Comparison of ENCODE assay signal across 23 cellular contexts in the genomic region with DNA sequence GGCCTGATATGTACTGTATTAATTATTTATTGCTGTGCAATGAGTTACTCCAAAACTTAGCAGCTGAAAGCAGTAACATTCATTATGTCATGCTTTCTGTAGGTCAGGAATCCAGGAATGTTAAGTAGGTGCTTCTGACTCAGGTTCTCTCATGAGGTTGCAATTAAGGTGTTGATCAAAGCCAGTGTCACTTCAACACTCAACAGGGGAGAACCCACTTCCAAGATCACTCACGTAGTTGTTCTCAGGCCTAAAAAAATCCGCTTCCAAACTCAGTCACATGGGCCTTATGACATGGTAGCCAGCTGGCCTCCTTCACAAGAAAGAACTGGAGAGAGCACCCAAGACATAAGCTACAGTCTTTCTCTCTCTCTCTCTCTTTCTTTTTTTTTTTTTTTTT.
"Had no signal": no experiment of that assay in that cellular context is flagged by ENCODE, and none has a peak within 500 bp of the region (broad histone marks: within the 10 kb centered on the region; RNA-seq: fewer than 3 reads in every experiment).

No MANE protein-coding gene starts in this region.

- H3K4me2 ChIP-seq: neural progenitor cell, smooth muscle cell had no signal

- H3K4me1 ChIP-seq: ascending aorta, breast epithelium, prostate gland had no signal

- H3K4me3 ChIP-seq: ascending aorta, breast epithelium, esophagus muscularis mucosa, gastroesophageal sphincter, mucosa of descending colon, neural progenitor cell, prostate gland, SK-N-MC, smooth muscle cell, suprapubic skin had no signal

- H3K9me3 ChIP-seq: ascending aorta, breast epithelium, esophagus muscularis mucosa, gastroesophageal sphincter, mucosa of descending colon, prostate gland, suprapubic skin had no signal

- H3K27me3 ChIP-seq: ascending aorta, breast epithelium, esophagus muscularis mucosa, gastroesophageal sphincter, neural progenitor cell, suprapubic skin had no signal

- H3K36me3 ChIP-seq: ascending aorta, breast epithelium, esophagus muscularis mucosa, gastroesophageal sphincter, neural progenitor cell, prostate gland, suprapubic skin had no signal

- H3K9ac ChIP-seq: neural progenitor cell had no signal

- DNase-seq: activated CD4-positive, alpha-beta T cell treated with anti-CD3 and anti-CD28 coated beads, Interleukin-2, amount 50 U/mL, for 1 hour; activated CD8-positive, alpha-beta memory T cell treated with anti-CD3 and anti-CD28 coated beads, Interleukin-2, amount 50 U/mL, for 4 hours; activated effector memory CD4-positive, alpha-beta T cell treated with Interleukin-2 at 50 U/mL for 16 hours; activated naive CD4-positive, alpha-beta T cell treated with anti-CD3 and anti-CD28 coated beads, Interleukin-2, amount 10 ng/mL, durations not matched to agents 7 days and 5 days; activated T-cell treated with anti-CD3 and anti-CD28 coated beads, Interleukin-2, amount 50 U/mL, for 4 hours; effector CD4-positive, alpha-beta T cell; mucosa of descending colon; naive thymus-derived CD4-positive, alpha-beta T cell; stimulated activated CD4-positive, alpha-beta T cell treated with anti-CD3 and anti-CD28 coated beads, Interleukin-4, amount 100 ng/mL, for 1 hour; stimulated activated naive CD8-positive, alpha-beta T cell treated with anti-CD3 and anti-CD28 coated beads, Interleukin-15, amount 100 ng/mL, for 72 hours; T-cell; T1000 had no signal

- H3K27ac ChIP-seq: ascending aorta, breast epithelium, esophagus muscularis mucosa, gastroesophageal sphincter, neural progenitor cell, prostate gland, SK-N-MC, suprapubic skin had no signal

- H2AFZ ChIP-seq: neural progenitor cell had no signal

- ATAC-seq: activated CD4-positive, CD25-positive, alpha-beta regulatory T cell treated with anti-CD3 and anti-CD28 coated beads, Interleukin-2, amount 50 U/mL, for 24 hours; activated T-cell treated with anti-CD3 and anti-CD28 coated beads, Interleukin-2, amount 50 U/mL, for 4 hours; gastroesophageal sphincter; mucosa of descending colon; naive thymus-derived CD4-positive, alpha-beta T cell; sciatic nerve; stimulated activated naive CD8-positive, alpha-beta T cell treated with anti-CD3 and anti-CD28 coated beads, Interleukin-15, amount 100 ng/mL, for 72 hours; T-cell had no signal
